ENCODE assay signal across 12 cellular contexts in the genomic region with DNA sequence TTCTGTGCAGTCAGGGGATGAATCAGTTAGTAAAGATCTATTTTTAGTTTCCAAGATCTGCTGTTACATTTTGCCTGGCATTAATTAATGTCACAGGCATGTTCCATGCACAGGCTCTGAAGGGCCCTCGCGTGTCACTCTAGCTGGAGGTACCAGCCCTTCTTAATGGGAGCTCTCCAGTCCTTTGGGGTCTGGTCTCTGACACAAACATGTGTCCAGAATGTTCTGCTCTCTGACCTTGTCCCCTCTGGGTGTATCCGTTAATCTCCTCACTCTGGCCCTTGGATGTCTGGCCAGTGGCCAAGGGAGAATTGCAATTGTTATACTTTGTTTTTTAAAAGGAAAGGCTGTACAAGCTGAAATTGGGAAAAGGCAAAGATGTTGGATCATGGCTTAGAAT. TPM values are rescaled to one million over a fixed set of nuclear protein-coding genes. Genes with fewer than 3 reads are reported as not detected.
A peak's percentile ranks its signal among the peaks of the same experiment; 100 is the strongest.
DNase-seq lines count a peak whose midpoint lies in the region; ATAC-seq and TF ChIP-seq lines count a peak whose summit lies in the region.
"Had no signal": no experiment of that assay in that cellular context is flagged by ENCODE, and none has a peak within 500 bp of the region (broad histone marks: within the 10 kb centered on the region; RNA-seq: fewer than 3 reads in every experiment).

No MANE protein-coding gene starts in this region.

- in situ Hi-C loops in GM23248 (cut with MboI) = no loop called here

- H3K4me3 Mint-ChIP-seq in CD8-positive, alpha-beta T cell = peak overlapping the region; percentile 88
- peak overlapping the region; percentile 90 to 98 for H3K4me3 Mint-ChIP-seq in activated T-cell treated with anti-CD3 and anti-CD28 coated beads, Interleukin-2, amount 50 U/mL, for 72 hours
- H3K4me3 Mint-ChIP-seq in neural progenitor cell = no peak overlapping the region
- H3K4me3 Mint-ChIP-seq: CD14-positive monocyte had no signal

- H3K27ac Mint-ChIP-seq in CD8-positive, alpha-beta T cell = peak overlapping the region; percentile 97
- peak overlapping the region; percentile 98 for H3K27ac Mint-ChIP-seq in activated T-cell treated with anti-CD3 and anti-CD28 coated beads, Interleukin-2, amount 50 U/mL, for 72 hours
- H3K27ac Mint-ChIP-seq in neural progenitor cell = no peak overlapping the region

- peak overlapping the region; percentile 79 for H3K27ac ChIP-seq in CD8-positive, alpha-beta T cell (ENCODE audit: low read depth, low read length)
- peak overlapping the region; percentile 27 to 78 (median 72) for H3K27ac ChIP-seq in heart right ventricle
- H3K27ac ChIP-seq in spleen = peak overlapping the region in 7 of 8 donors; percentile 54 to 84 (median 69)
- no peak overlapping the region for H3K27ac ChIP-seq in GM23248
- H3K27ac ChIP-seq in neural progenitor cell = no peak overlapping the region
- H3K27ac ChIP-seq: body of pancreas, right lobe of liver had no signal

- TF ChIP-seq CTCF in CD8-positive, alpha-beta T cell (IDR thresholded peaks at IDR 0.05) = no peak
- no peak for TF ChIP-seq CTCF in heart right ventricle (IDR thresholded peaks at IDR 0.05)
- TF ChIP-seq CTCF in spleen (IDR thresholded peaks at IDR 0.05 in 8 of 11, conservative IDR thresholded peaks at IDR 0.05 in 3 of 11) = no peak
- TF ChIP-seq CTCF in neural progenitor cell (IDR thresholded peaks at IDR 0.05) = no peak

- peak in 1 of 7 experiments; percentile 49 for DNase-seq in CD8-positive, alpha-beta T cell
- DNase-seq in activated T-cell treated with anti-CD3 and anti-CD28 coated beads, Interleukin-2, amount 50 U/mL, for 72 hours = no peak
- DNase-seq in heart right ventricle = peak in 1 of 2 donors; percentile 63
- DNase-seq in spleen = peak; percentile 55
- no peak for DNase-seq in UCSD-AML1 (lab: John Stamatoyannopoulos, UW; ENCODE audit: unreplicated experiment)
- no peak for DNase-seq in GM23248
- no peak for DNase-seq in neural progenitor cell (ENCODE audit: low spot score)
- DNase-seq in NCI-H146 (lab: John Stamatoyannopoulos, UW) = no peak
- DNase-seq: body of pancreas, right lobe of liver had no signal

- peaks cover 77% of the 10 kb centered on the region for H3K4me1 ChIP-seq in CD8-positive, alpha-beta T cell (ENCODE audit: insufficient read depth, low read length)
- H3K4me1 ChIP-seq in heart right ventricle (peaks cover 4 to 57% (median 40%) of the 10 kb centered on the region in 9 donors), spleen (peaks cover 7 to 78% (median 50%) of the 10 kb centered on the region in 6 donors), GM23248 (ENCODE audit: insufficient read depth) (no peaks in the 10 kb centered on the region), neural progenitor cell (no peaks in the 10 kb centered on the region)
- H3K4me1 ChIP-seq: body of pancreas, right lobe of liver had no signal

- H4K20me1 ChIP-seq in GM23248 (ENCODE audit: insufficient read depth) = no peaks in the 10 kb centered on the region
- no peaks in the 10 kb centered on the region for H4K20me1 ChIP-seq in neural progenitor cell (ENCODE audit: low read depth)

- no peak for TF ChIP-seq POLR2A in spleen (IDR thresholded peaks at IDR 0.05)

- H3K4me2 ChIP-seq in GM23248 (ENCODE audit: unreplicated experiment) = no peak overlapping the region
- H3K4me2 ChIP-seq in neural progenitor cell = no peak overlapping the region

- no peaks in the 10 kb centered on the region for H3K36me3 ChIP-seq in CD8-positive, alpha-beta T cell (ENCODE audit: insufficient read depth, low read length)
- H3K36me3 ChIP-seq in heart right ventricle (no peaks in the 10 kb centered on the region), spleen (no peaks in the 10 kb centered on the region), GM23248 (ENCODE audit: low read depth) (no peaks in the 10 kb centered on the region), neural progenitor cell (no peaks in the 10 kb centered on the region)
- H3K36me3 ChIP-seq: right lobe of liver had no signal

- H3K9me3 Mint-ChIP-seq in CD8-positive, alpha-beta T cell = no peaks in the 10 kb centered on the region
- H3K9me3 Mint-ChIP-seq in activated T-cell treated with anti-CD3 and anti-CD28 coated beads, Interleukin-2, amount 50 U/mL, for 72 hours = no peaks in the 10 kb centered on the region
- peaks cover 2% of the 10 kb centered on the region for H3K9me3 Mint-ChIP-seq in neural progenitor cell

- no peaks in the 10 kb centered on the region for H3K27me3 Mint-ChIP-seq in CD8-positive, alpha-beta T cell (ENCODE audit: low read depth)
- H3K27me3 Mint-ChIP-seq in activated T-cell treated with anti-CD3 and anti-CD28 coated beads, Interleukin-2, amount 50 U/mL, for 72 hours (ENCODE audit: low read depth) = no peaks in the 10 kb centered on the region
- peaks cover 5% of the 10 kb centered on the region for H3K27me3 Mint-ChIP-seq in neural progenitor cell (ENCODE audit: insufficient read depth, low read depth)

- H3K79me2 ChIP-seq in GM23248 (ENCODE audit: insufficient read depth) (no peaks in the 10 kb centered on the region), neural progenitor cell (ENCODE audit: low read depth) (no peaks in the 10 kb centered on the region)

- H3K9ac ChIP-seq in GM23248 (no peak overlapping the region), neural progenitor cell (no peak overlapping the region)

- CTCF ChIA-PET in CD8-positive, alpha-beta T cell (lab: Charles Lee) = interaction anchor here (0.6 to 3.7 kb wide), 10 partner anchors 11 to 257 kb away, joined by 3 to 20 read pairs (median 7); no protein-coding TSS in a partner anchor

- H3K9me3 ChIP-seq in CD8-positive, alpha-beta T cell (ENCODE audit: low read length) = no peaks in the 10 kb centered on the region
- no peaks in the 10 kb centered on the region for H3K9me3 ChIP-seq in heart right ventricle
- no peaks in the 10 kb centered on the region for H3K9me3 ChIP-seq in spleen
- H3K9me3 ChIP-seq in GM23248 (ENCODE audit: low read depth) = no peaks in the 10 kb centered on the region
- H3K9me3 ChIP-seq in neural progenitor cell (ENCODE audit: low read depth) = no peaks in the 10 kb centered on the region
- H3K9me3 ChIP-seq: body of pancreas, right lobe of liver had no signal

- WGBS in heart right ventricle, 2 donors = 34 to 42% methylated on average over 3 of the region's 3 CpGs
- 49 to 89% (median 69%) methylated on average over 3 of the region's 3 CpGs for WGBS in spleen, 5 donors
- 5 to 8% methylated on average over 3 of the region's 3 CpGs for WGBS in GM23248 (ENCODE audit: low coverage in 1 of 2, low lambda C conversion rate in 2 of 2, missing lambda C conversion rate in 2 of 2), 2 experiments

- H3K4me3 ChIP-seq in CD8-positive, alpha-beta T cell (ENCODE audit: low read depth, low read length) = peak overlapping the region; percentile 63
- H3K4me3 ChIP-seq in heart right ventricle (peak overlapping the region in 1 of 10 donors; percentile 24), spleen (peak overlapping the region in 4 of 8 donors; percentile 14 to 59 (median 30)), GM23248 (no peak overlapping the region), neural progenitor cell (no peak overlapping the region)
- H3K4me3 ChIP-seq: body of pancreas, right lobe of liver had no signal

- H3K36me3 Mint-ChIP-seq in CD8-positive, alpha-beta T cell = peaks cover 20% of the 10 kb centered on the region
- H3K36me3 Mint-ChIP-seq in activated T-cell treated with anti-CD3 and anti-CD28 coated beads, Interleukin-2, amount 50 U/mL, for 72 hours (ENCODE audit: insufficient read depth in 2 of 2) = peaks cover 7 to 15% of the 10 kb centered on the region in 2 donors
- H3K36me3 Mint-ChIP-seq in neural progenitor cell = no peaks in the 10 kb centered on the region
- H3K36me3 Mint-ChIP-seq: CD14-positive monocyte had no signal

- H3F3A ChIP-seq in GM23248 (ENCODE audit: insufficient read depth) (no peaks in the 10 kb centered on the region), neural progenitor cell (ENCODE audit: low read depth) (no peaks in the 10 kb centered on the region)

- no peaks in the 10 kb centered on the region for H3K9me2 ChIP-seq in GM23248 (ENCODE audit: insufficient read depth)

- intact Hi-C loops in CD8-positive, alpha-beta T cell (cut with DNase I, micrococcal nuclease) = loop anchor here (2.0 to 10.0 kb wide), 7 partner anchors 14 to 842 kb away; a partner anchor contains a TSS
- intact Hi-C loops in heart right ventricle (cut with DNase I) = loop anchor here in 1 of 10 donors (2.0 kb wide), 1 partner anchor 74 kb away; no protein-coding TSS in a partner anchor
- intact Hi-C loops in spleen (cut with DNase I; ENCODE audit: low total_unique reads) = no loop called here

- ATAC-seq in CD8-positive, alpha-beta T cell = no peak
- no peak for ATAC-seq in activated T-cell treated with anti-CD3 and anti-CD28 coated beads, Interleukin-2, amount 50 U/mL, for 72 hours (replicated peaks in 1 of 2)
- peak; percentile 20 to 80 (median 45) for ATAC-seq in heart right ventricle
- ATAC-seq: body of pancreas had no signal

- POLR2A ChIA-PET in CD8-positive, alpha-beta T cell (lab: Charles Lee) = interaction anchor here (0.7 to 3.5 kb wide), 8 partner anchors 11 to 59 kb away, joined by 3 to 32 read pairs (median 4); a partner anchor contains a TSS

- peaks cover 81% of the 10 kb centered on the region for H3K4me1 Mint-ChIP-seq in CD8-positive, alpha-beta T cell (ENCODE audit: low read depth)
- H3K4me1 Mint-ChIP-seq in activated T-cell treated with anti-CD3 and anti-CD28 coated beads, Interleukin-2, amount 50 U/mL, for 72 hours (ENCODE audit: low read depth) = peaks cover 85% of the 10 kb centered on the region
- H3K4me1 Mint-ChIP-seq in neural progenitor cell = peaks cover 4% of the 10 kb centered on the region

- H2AFZ ChIP-seq in GM23248 (no peak overlapping the region), neural progenitor cell (replicated peaks) (no peak overlapping the region)

- H3K27me3 ChIP-seq in CD8-positive, alpha-beta T cell (ENCODE audit: insufficient read depth, low read length) = no peaks in the 10 kb centered on the region
- H3K27me3 ChIP-seq in heart right ventricle = no peaks in the 10 kb centered on the region
- H3K27me3 ChIP-seq in spleen (replicated peaks in 1 of 7) = peaks cover 0 to 5% (median 0%) of the 10 kb centered on the region in 7 donors
- no peaks in the 10 kb centered on the region for H3K27me3 ChIP-seq in GM23248 (replicated peaks; ENCODE audit: insufficient read depth)
- H3K27me3 ChIP-seq in neural progenitor cell = no peaks in the 10 kb centered on the region
- H3K27me3 ChIP-seq: body of pancreas, right lobe of liver had no signal

RNA-seq across cellular contexts. Expression of a gene that starts 16.4 kb away (rescaled TPM):
- 10 to 100 TPM; 15.3 to 16.3 TPM for total RNA-seq in CD8-positive, alpha-beta T cell
- 1 to 10 TPM; 8.2 to 9.0 TPM for total RNA-seq in activated T-cell treated with anti-CD3 and anti-CD28 coated beads, Interleukin-2, amount 50 U/mL, for 72 hours
- total RNA-seq in heart right ventricle = under 1 TPM in 9 of 10 donors, not detected in 1; 0.02 to 0.72 (median 0.17) TPM
- polyA plus RNA-seq in heart right ventricle = under 1 TPM; 0.01 to 0.07 TPM
- total RNA-seq in spleen = 10 to 100 TPM in 5 of 7 donors, 1 to 10 TPM in 2; 7.8 to 29.2 (median 14.6) TPM
- polyA plus RNA-seq in spleen = 1 to 10 TPM; 1.2 to 3.5 (median 1.7) TPM
- total RNA-seq in GM23248 (2014; rRNA removed; shearing (Covaris generic)) = not detected in 2 replicates
- not detected in 2 replicates for polyA plus RNA-seq in GM23248 (2016; fragmentation: Nextera tagmentation; extraction: Ambion mirVana)
- not detected in 2 replicates for total RNA-seq in neural progenitor cell (ENCODE audit: low replicate concordance)
- total RNA-seq: endothelial cell of umbilical vein had no signal
- polyA plus RNA-seq: endothelial cell of umbilical vein had no signal

Comparison
In these comparisons a context has a peak if more than half of its experiments do, and no peak if none do; other contexts are left out.
1. ATAC-seq: peak in heart right ventricle (8 of 8); none in CD8-positive, alpha-beta T cell (single experiment) and activated T-cell treated with anti-CD3 and anti-CD28 coated beads, Interleukin-2, amount 50 U/mL, for 72 hours (0 of 2).
2. H3K27ac ChIP-seq: peak in CD8-positive, alpha-beta T cell (single experiment), heart right ventricle (10 of 10) and spleen (7 of 8); none in GM23248 (single experiment) and neural progenitor cell (single experiment).